12 cellular contexts compared by ENCODE assay signal in genomic region chr4:7817877-7818675, GRCh38.
DNase-seq lines count a peak whose midpoint lies in the region; ATAC-seq and TF ChIP-seq lines count a peak whose summit lies in the region.
"Had no signal": no experiment of that assay in that cellular context is flagged by ENCODE, and none has a peak within 500 bp of the region (broad histone marks: within the 10 kb centered on the region; RNA-seq: fewer than 3 reads in every experiment).

No MANE protein-coding gene starts in this region.

- H3K36me3 Mint-ChIP-seq in central memory CD8-positive, alpha-beta T cell (ENCODE audit: insufficient read depth) = peaks cover 12% of the 10 kb centered on the region
- H3K36me3 Mint-ChIP-seq in nephron progenitor cell (ENCODE audit: low read depth) (peaks cover 60% of the 10 kb centered on the region), natural killer cell (no peaks in the 10 kb centered on the region)
- H3K36me3 Mint-ChIP-seq in activated naive CD8-positive, alpha-beta T cell treated with anti-CD3 and anti-CD28 coated beads, Interleukin-2, amount 50 U/mL, for 24 hours (ENCODE audit: low read depth) = peaks cover 9% of the 10 kb centered on the region
- H3K36me3 Mint-ChIP-seq: naive B cell had no signal

- TF ChIP-seq CTCF in nephron progenitor cell (IDR thresholded peaks at IDR 0.05) (no peak), natural killer cell (IDR thresholded peaks at IDR 0.05) (no peak)

- no peak for ATAC-seq in central memory CD8-positive, alpha-beta T cell (replicated peaks; ENCODE audit: extremely low read depth, poor library complexity, severe bottlenecking)
- ATAC-seq in GM18907 (IDR thresholded peaks at IDR 0.05; ENCODE audit: unreplicated experiment) (no peak), natural killer cell (no peak)
- no peak for ATAC-seq in activated naive CD8-positive, alpha-beta T cell treated with anti-CD3 and anti-CD28 coated beads, Interleukin-2, amount 50 U/mL, for 24 hours

- intact Hi-C loops in natural killer cell (cut with micrococcal nuclease) = no loop called here

- peak overlapping the region; percentile 51 for H3K27ac Mint-ChIP-seq in central memory CD8-positive, alpha-beta T cell (ENCODE audit: low read depth)
- H3K27ac Mint-ChIP-seq in nephron progenitor cell (peak overlapping the region; percentile 3), natural killer cell (no peak overlapping the region)
- H3K27ac Mint-ChIP-seq in activated naive CD8-positive, alpha-beta T cell treated with anti-CD3 and anti-CD28 coated beads, Interleukin-2, amount 50 U/mL, for 24 hours = no peak overlapping the region
- H3K27ac Mint-ChIP-seq: activated B cell treated with CpG ODN at 0.5 μM for 24 hours had no signal

- H3K9me3 Mint-ChIP-seq in central memory CD8-positive, alpha-beta T cell = no peaks in the 10 kb centered on the region
- H3K9me3 Mint-ChIP-seq in nephron progenitor cell = no peaks in the 10 kb centered on the region
- no peaks in the 10 kb centered on the region for H3K9me3 Mint-ChIP-seq in natural killer cell
- no peaks in the 10 kb centered on the region for H3K9me3 Mint-ChIP-seq in activated naive CD8-positive, alpha-beta T cell treated with anti-CD3 and anti-CD28 coated beads, Interleukin-2, amount 50 U/mL, for 24 hours
- H3K9me3 Mint-ChIP-seq: activated B cell treated with CpG ODN at 0.5 μM for 24 hours, naive B cell had no signal

- H3K27me3 Mint-ChIP-seq in central memory CD8-positive, alpha-beta T cell = no peaks in the 10 kb centered on the region
- H3K27me3 Mint-ChIP-seq in nephron progenitor cell (ENCODE audit: low read depth, poor library complexity) (peaks cover 3% of the 10 kb centered on the region), natural killer cell (ENCODE audit: low read depth in 2 of 2) (peaks cover under 1 to 2% of the 10 kb centered on the region in 2 donors)
- no peaks in the 10 kb centered on the region for H3K27me3 Mint-ChIP-seq in activated naive CD8-positive, alpha-beta T cell treated with anti-CD3 and anti-CD28 coated beads, Interleukin-2, amount 50 U/mL, for 24 hours
- H3K27me3 Mint-ChIP-seq: activated B cell treated with CpG ODN at 0.5 μM for 24 hours had no signal

- no peak overlapping the region for H3K4me3 Mint-ChIP-seq in central memory CD8-positive, alpha-beta T cell
- H3K4me3 Mint-ChIP-seq in nephron progenitor cell = no peak overlapping the region
- no peak overlapping the region for H3K4me3 Mint-ChIP-seq in natural killer cell
- no peak overlapping the region for H3K4me3 Mint-ChIP-seq in activated naive CD8-positive, alpha-beta T cell treated with anti-CD3 and anti-CD28 coated beads, Interleukin-2, amount 50 U/mL, for 24 hours
- H3K4me3 Mint-ChIP-seq: activated B cell treated with CpG ODN at 0.5 μM for 24 hours, naive B cell had no signal

- H3K4me1 Mint-ChIP-seq in central memory CD8-positive, alpha-beta T cell = no peaks in the 10 kb centered on the region
- H3K4me1 Mint-ChIP-seq in nephron progenitor cell = peaks cover 58% of the 10 kb centered on the region
- H3K4me1 Mint-ChIP-seq in natural killer cell = no peaks in the 10 kb centered on the region
- peaks cover 8% of the 10 kb centered on the region for H3K4me1 Mint-ChIP-seq in activated naive CD8-positive, alpha-beta T cell treated with anti-CD3 and anti-CD28 coated beads, Interleukin-2, amount 50 U/mL, for 24 hours
- H3K4me1 Mint-ChIP-seq: activated B cell treated with CpG ODN at 0.5 μM for 24 hours, naive B cell had no signal

- DNase-seq in EH (ENCODE audit: low read depth) (peak; percentile 35), NCI-H345 treated with DMSO at 0.1 percent for 48 hours (lab: John Stamatoyannopoulos, UW; ENCODE audit: unreplicated experiment) (peak; percentile 12), nephron progenitor cell (no peak), natural killer cell (no peak)
- DNase-seq in central memory CD8-positive, alpha-beta T cell (ENCODE audit: low spot score in 2 of 2) = no peak
- DNase-seq in activated naive CD8-positive, alpha-beta T cell treated with anti-CD3 and anti-CD28 coated beads, Interleukin-2, amount 50 U/mL, for 24 hours = no peak
- DNase-seq in stimulated activated CD4-positive, alpha-beta T cell treated with anti-CD3 and anti-CD28 coated beads, Interleukin-4, amount 100 ng/mL, for 24 hours = no peak
- DNase-seq: activated B cell treated with CpG ODN at 0.5 μM for 24 hours, naive B cell, NCI-H1930, SHP77 had no signal

Comparison
In these comparisons a context has a peak if more than half of its experiments do, and no peak if none do; other contexts are left out.
1. DNase-seq: peak in EH (single experiment) and NCI-H345 treated with DMSO at 0.1 percent for 48 hours (single experiment); none in central memory CD8-positive, alpha-beta T cell (0 of 2), nephron progenitor cell (single experiment), natural killer cell (single experiment), activated naive CD8-positive, alpha-beta T cell treated with anti-CD3 and anti-CD28 coated beads, Interleukin-2, amount 50 U/mL, for 24 hours (single experiment) and stimulated activated CD4-positive, alpha-beta T cell treated with anti-CD3 and anti-CD28 coated beads, Interleukin-4, amount 100 ng/mL, for 24 hours (single experiment).
2. H3K27ac Mint-ChIP-seq: peak in central memory CD8-positive, alpha-beta T cell (single experiment) and nephron progenitor cell (single experiment); none in natural killer cell (0 of 2) and activated naive CD8-positive, alpha-beta T cell treated with anti-CD3 and anti-CD28 coated beads, Interleukin-2, amount 50 U/mL, for 24 hours (single experiment).